In the genomic region with DNA sequence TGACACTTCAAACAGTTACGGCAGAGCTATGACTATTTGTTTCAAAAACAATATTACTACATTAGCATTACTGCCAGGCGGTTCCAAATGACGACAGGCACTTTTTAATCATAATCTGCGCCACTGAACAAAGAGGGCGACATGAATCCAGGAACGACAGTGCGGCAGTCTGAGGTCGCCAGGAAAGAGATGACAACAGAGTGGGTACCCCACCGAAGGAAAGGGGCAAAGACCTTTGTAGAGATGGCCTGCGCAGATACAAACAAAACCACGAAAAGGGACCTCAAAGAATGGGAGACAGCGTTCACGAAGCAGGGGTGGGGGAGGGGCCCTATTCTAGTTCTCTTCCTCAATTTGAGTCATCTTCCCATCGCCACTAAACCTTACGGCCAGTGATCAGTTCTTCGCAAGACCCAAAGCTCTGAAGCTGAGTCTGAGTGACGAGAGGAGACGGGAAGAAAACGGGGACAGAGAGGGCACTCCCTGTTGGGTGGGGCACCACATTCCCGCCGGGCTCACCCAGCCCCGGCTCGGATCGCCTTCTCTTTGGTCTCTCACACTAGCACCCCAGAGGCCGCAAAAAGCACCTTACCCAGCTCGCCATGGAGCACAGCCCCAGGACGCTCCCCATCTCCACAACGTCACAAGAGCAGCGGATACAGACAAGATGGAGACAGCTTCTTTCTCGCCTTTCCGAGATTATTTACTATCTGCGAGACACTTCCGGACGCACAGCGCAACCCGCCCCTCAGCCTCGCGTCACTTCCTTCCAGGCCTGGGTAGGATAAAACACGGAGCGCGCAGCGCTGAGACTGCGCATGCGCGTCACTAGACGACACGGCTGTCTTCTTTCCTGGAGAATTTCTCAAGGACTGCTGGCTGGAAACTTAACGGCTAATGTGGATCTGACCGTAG, we compare ENCODE assay signal across 8 cellular contexts. TPM values are rescaled to one million over a fixed set of nuclear protein-coding genes. Genes with fewer than 3 reads are reported as not detected.
DNase-seq lines count a peak whose midpoint lies in the region; ATAC-seq and TF ChIP-seq lines count a peak whose summit lies in the region.

A gene (minus strand): TSS at position 701 of the 915 bp plus-strand sequence. CDS start 70 bp downstream, at position 631.

- POLR2A ChIA-PET in activated CD4-positive, alpha-beta memory T cell treated with anti-CD3 and anti-CD28 coated beads for 36 hours (lab: Charles Lee), result interaction anchor here (0.5 to 2.5 kb wide), 12 partner anchors 12 to 318 kb away, joined by 3 to 11 read pairs (median 3); a partner anchor contains a TSS

- CTCF ChIA-PET in activated CD4-positive, alpha-beta memory T cell treated with anti-CD3 and anti-CD28 coated beads for 36 hours (lab: Charles Lee), result interaction anchor here (1.1 to 4.9 kb wide), 2 partner anchors 20 to 59 kb away, joined by 8 to 41 read pairs; no protein-coding TSS in a partner anchor

- H3K27ac ChIP-seq in dorsolateral prefrontal cortex (peak within 1 kb of the TSS; percentile 63 to 99 (median 95)), liver (ENCODE audit: low read depth in 1 of 2, low read length in 2 of 2) (peak within 1 kb of the TSS; percentile 96)

- TF ChIP-seq CTCF in dorsolateral prefrontal cortex (IDR thresholded peaks at IDR 0.05 in 54 of 56, conservative IDR thresholded peaks at IDR 0.05 in 2 of 56; ENCODE audit: low read depth in 1 of 56, partially characterized antibody in 56 of 56) (peak in 25 of 56 donors; percentile 3 to 55 (median 21)), liver (IDR thresholded peaks at IDR 0.05; ENCODE audit: low read depth, low read length, missing input control) (no peak)

- H3K4me1 ChIP-seq in liver (ENCODE audit: control insufficient read depth in 4 of 4, insufficient read depth in 4 of 4, low read length in 3 of 4), result peaks cover 4 to 28% (median 9%) of the 10 kb centered on the region in 4 donors

- intact Hi-C loops in activated CD4-positive, alpha-beta memory T cell treated with anti-CD3 and anti-CD28 coated beads for 36 hours (cut with micrococcal nuclease), result loop anchor here (1.0 to 10.0 kb wide), 8 partner anchors 39 to 1137 kb away; a partner anchor contains a TSS
- intact Hi-C loops in dorsolateral prefrontal cortex (cut with DNase I), result loop anchor here (2.0 to 5.0 kb wide), 3 partner anchors 69 to 89 kb away; a partner anchor contains a TSS

- H3K4me3 ChIP-seq in dorsolateral prefrontal cortex, result peak within 1 kb of the TSS; percentile 59 to 100 (median 89)
- peak within 1 kb of the TSS; percentile 79 to 97 (median 97) for H3K4me3 ChIP-seq in liver (ENCODE audit: low read depth in 1 of 3, low read length in 3 of 3)

- H3K36me3 Mint-ChIP-seq in activated CD4-positive, alpha-beta memory T cell treated with anti-CD3 and anti-CD28 coated beads for 36 hours, result peaks cover 13% of the 10 kb centered on the region

- peak within 1 kb of the TSS; percentile 100 for H3K4me3 Mint-ChIP-seq in activated CD4-positive, alpha-beta memory T cell treated with anti-CD3 and anti-CD28 coated beads for 36 hours

- peak within 1 kb of the TSS; percentile 85 to 98 for H3K9ac ChIP-seq in liver (ENCODE audit: low read depth in 1 of 2, low read length in 2 of 2)

- peaks cover 39% of the 10 kb centered on the region for H3K4me1 Mint-ChIP-seq in activated CD4-positive, alpha-beta memory T cell treated with anti-CD3 and anti-CD28 coated beads for 36 hours (ENCODE audit: low read depth)

- peak; percentile 98 for DNase-seq in CD1c-positive myeloid dendritic cell (ENCODE audit: extremely low spot score)
- DNase-seq in NCI-H82 treated with DMSO at 0.1 percent for 48 hours (lab: John Stamatoyannopoulos, UW; ENCODE audit: unreplicated experiment), result peak; percentile 69
- DNase-seq in activated CD4-positive, alpha-beta memory T cell treated with anti-CD3 and anti-CD28 coated beads for 36 hours, result peak; percentile 95
- DNase-seq in dorsolateral prefrontal cortex, result peak; percentile 93 to 96 (median 95)
- DNase-seq in stimulated activated CD4-positive, alpha-beta T cell treated with anti-CD3 and anti-CD28 coated beads, Interleukin-4, amount 100 ng/mL, for 24 hours, result peak; percentile 93

- ATAC-seq in GM19438 (IDR thresholded peaks at IDR 0.05; ENCODE audit: low read depth, unreplicated experiment), result peak; percentile 98
- ATAC-seq in HG03575 (IDR thresholded peaks at IDR 0.05; ENCODE audit: extremely low read depth, insufficient number of reproducible peaks, low FRiP score, unreplicated experiment), result peak; percentile 99

- WGBS in liver, result under 1% methylated on average over 49 of the region's 49 CpGs

- H3K9me3 ChIP-seq in liver (ENCODE audit: control insufficient read depth in 4 of 4, low read length in 3 of 4), result no peaks in the 10 kb centered on the region

- no peaks in the 10 kb centered on the region for H3K27me3 Mint-ChIP-seq in activated CD4-positive, alpha-beta memory T cell treated with anti-CD3 and anti-CD28 coated beads for 36 hours

- H3K36me3 ChIP-seq in liver (ENCODE audit: control insufficient read depth in 4 of 4, insufficient read depth in 3 of 4, low read depth in 1 of 4, low read length in 3 of 4), result peaks cover 0 to 3% (median 0%) of the 10 kb centered on the region in 4 donors

- H3K27me3 ChIP-seq in dorsolateral prefrontal cortex, result no peaks in the 10 kb centered on the region
- no peaks in the 10 kb centered on the region for H3K27me3 ChIP-seq in liver (ENCODE audit: control insufficient read depth in 4 of 4, insufficient read depth in 4 of 4, low read length in 3 of 4)

- peak in 1 of 2 donors; percentile 4 for TF ChIP-seq RAD21 in liver (IDR thresholded peaks at IDR 0.05)

- no peaks in the 10 kb centered on the region for H3K9me3 Mint-ChIP-seq in activated CD4-positive, alpha-beta memory T cell treated with anti-CD3 and anti-CD28 coated beads for 36 hours

- peak within 1 kb of the TSS; percentile 100 for H3K27ac Mint-ChIP-seq in activated CD4-positive, alpha-beta memory T cell treated with anti-CD3 and anti-CD28 coated beads for 36 hours

TF ChIP-seq in liver, 16 proteins besides CTCF, POLR2A, EP300 and RAD21:
- TF ChIP-seq YY1 (IDR thresholded peaks at IDR 0.05), result peak; percentile 96
- TF ChIP-seq SP1 (IDR thresholded peaks at IDR 0.05), result peak; percentile 33
- TF ChIP-seq RXRA (IDR thresholded peaks at IDR 0.05), result no peak
- TF ChIP-seq, protein P1, sequence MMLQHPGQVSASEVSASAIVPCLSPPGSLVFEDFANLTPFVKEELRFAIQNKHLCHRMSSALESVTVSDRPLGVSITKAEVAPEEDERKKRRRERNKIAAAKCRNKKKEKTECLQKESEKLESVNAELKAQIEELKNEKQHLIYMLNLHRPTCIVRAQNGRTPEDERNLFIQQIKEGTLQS (IDR thresholded peaks at IDR 0.05), result no peak
- peak; percentile 71 for TF ChIP-seq TAF1 (conservative IDR thresholded peaks at IDR 0.05)
- TF ChIP-seq JUND (IDR thresholded peaks at IDR 0.05), result no peak
- TF ChIP-seq, protein P2, sequence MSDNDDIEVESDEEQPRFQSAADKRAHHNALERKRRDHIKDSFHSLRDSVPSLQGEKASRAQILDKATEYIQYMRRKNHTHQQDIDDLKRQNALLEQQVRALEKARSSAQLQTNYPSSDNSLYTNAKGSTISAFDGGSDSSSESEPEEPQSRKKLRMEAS (IDR thresholded peaks at IDR 0.05), result peak; percentile 46
- TF ChIP-seq, protein P3, sequence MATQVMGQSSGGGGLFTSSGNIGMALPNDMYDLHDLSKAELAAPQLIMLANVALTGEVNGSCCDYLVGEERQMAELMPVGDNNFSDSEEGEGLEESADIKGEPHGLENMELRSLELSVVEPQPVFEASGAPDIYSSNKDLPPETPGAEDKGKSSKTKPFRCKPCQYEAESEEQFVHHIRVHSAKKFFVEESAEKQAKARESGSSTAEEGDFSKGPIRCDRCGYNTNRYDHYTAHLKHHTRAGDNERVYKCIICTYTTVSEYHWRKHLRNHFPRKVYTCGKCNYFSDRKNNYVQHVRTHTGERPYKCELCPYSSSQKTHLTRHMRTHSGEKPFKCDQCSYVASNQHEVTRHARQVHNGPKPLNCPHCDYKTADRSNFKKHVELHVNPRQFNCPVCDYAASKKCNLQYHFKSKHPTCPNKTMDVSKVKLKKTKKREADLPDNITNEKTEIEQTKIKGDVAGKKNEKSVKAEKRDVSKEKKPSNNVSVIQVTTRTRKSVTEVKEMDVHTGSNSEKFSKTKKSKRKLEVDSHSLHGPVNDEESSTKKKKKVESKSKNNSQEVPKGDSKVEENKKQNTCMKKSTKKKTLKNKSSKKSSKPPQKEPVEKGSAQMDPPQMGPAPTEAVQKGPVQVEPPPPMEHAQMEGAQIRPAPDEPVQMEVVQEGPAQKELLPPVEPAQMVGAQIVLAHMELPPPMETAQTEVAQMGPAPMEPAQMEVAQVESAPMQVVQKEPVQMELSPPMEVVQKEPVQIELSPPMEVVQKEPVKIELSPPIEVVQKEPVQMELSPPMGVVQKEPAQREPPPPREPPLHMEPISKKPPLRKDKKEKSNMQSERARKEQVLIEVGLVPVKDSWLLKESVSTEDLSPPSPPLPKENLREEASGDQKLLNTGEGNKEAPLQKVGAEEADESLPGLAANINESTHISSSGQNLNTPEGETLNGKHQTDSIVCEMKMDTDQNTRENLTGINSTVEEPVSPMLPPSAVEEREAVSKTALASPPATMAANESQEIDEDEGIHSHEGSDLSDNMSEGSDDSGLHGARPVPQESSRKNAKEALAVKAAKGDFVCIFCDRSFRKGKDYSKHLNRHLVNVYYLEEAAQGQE (IDR thresholded peaks at IDR 0.05), result peak; percentile 61
- TF ChIP-seq, protein P4, sequence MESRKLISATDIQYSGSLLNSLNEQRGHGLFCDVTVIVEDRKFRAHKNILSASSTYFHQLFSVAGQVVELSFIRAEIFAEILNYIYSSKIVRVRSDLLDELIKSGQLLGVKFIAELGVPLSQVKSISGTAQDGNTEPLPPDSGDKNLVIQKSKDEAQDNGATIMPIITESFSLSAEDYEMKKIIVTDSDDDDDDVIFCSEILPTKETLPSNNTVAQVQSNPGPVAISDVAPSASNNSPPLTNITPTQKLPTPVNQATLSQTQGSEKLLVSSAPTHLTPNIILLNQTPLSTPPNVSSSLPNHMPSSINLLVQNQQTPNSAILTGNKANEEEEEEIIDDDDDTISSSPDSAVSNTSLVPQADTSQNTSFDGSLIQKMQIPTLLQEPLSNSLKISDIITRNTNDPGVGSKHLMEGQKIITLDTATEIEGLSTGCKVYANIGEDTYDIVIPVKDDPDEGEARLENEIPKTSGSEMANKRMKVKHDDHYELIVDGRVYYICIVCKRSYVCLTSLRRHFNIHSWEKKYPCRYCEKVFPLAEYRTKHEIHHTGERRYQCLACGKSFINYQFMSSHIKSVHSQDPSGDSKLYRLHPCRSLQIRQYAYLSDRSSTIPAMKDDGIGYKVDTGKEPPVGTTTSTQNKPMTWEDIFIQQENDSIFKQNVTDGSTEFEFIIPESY (IDR thresholded peaks at IDR 0.05), result peak; percentile 34
- peak in 1 of 2 donors; percentile 10 for TF ChIP-seq HNF4A (conservative IDR thresholded peaks at IDR 0.05)
- TF ChIP-seq GABPA (IDR thresholded peaks at IDR 0.05 in 1 of 2, conservative IDR thresholded peaks at IDR 0.05 in 1 of 2), result peak; percentile 90 to 97
TF ChIP-seq in liver: peak in this region for 8.

RNA-seq across cellular contexts. Expression of the gene that starts here (rescaled TPM):
- total RNA-seq in activated CD4-positive, alpha-beta memory T cell treated with anti-CD3 and anti-CD28 coated beads for 36 hours, result 10 to 100 TPM; 48.2 to 51.1 TPM
- total RNA-seq in dorsolateral prefrontal cortex (100 to 1,000 TPM; 227 to 682 (median 537) TPM), liver (100 to 1,000 TPM; 131 to 139 TPM)
- polyA plus RNA-seq in liver, result 10 to 100 TPM; 79.8 to 95.5 TPM

Comparison
In these comparisons a context has a peak if more than half of its experiments do, and no peak if none do; other contexts are left out.
1. Peak in every context shown above with its lines: DNase-seq, ATAC-seq, H3K4me3 ChIP-seq and H3K27ac ChIP-seq.